Comparison of ENCODE assay signal across 24 cellular contexts in the genomic region with DNA sequence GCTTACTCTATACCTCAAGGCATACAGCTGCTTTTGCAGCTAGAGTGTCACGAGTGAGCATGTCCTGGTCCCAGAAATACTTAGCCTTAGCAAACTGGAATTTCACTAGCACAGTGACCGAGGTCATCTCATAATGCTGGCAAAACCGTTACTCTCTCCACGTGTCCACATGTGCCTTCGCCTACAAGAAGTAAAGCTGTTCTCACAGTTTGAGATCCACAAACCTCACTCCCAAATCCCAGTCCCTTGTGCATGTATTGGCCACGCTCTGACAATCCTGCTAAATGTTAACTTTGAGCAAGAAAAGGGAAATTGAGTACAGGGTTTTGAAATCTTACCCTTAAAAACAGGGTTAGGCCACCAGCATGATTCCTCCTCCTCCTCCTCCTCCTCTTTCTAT.
"Had no signal": no experiment of that assay in that cellular context is flagged by ENCODE, and none has a peak within 500 bp of the region (broad histone marks: within the 10 kb centered on the region; RNA-seq: fewer than 3 reads in every experiment).

No MANE protein-coding gene starts in this region.

- H3K9me3 Mint-ChIP-seq: neural crest cell had no signal

- H3K4me1 Mint-ChIP-seq: naive thymus-derived CD8-positive, alpha-beta T cell; neural crest cell; stimulated activated naive B cell treated with anti-CD40 and anti-IgM and Interleukin-4, amounts not matched to agents 10 μg/mL and 1 μg/mL and 100 μg/mL, for 72 hours had no signal

- H3K27me3 ChIP-seq: esophagus muscularis mucosa, foreskin keratinocyte, gastroesophageal sphincter, heart left ventricle, neutrophil, pancreas, sigmoid colon, spleen, transverse colon, upper lobe of right lung, uterus had no signal

- ATAC-seq: foreskin keratinocyte; gastroesophageal sphincter; naive thymus-derived CD8-positive, alpha-beta T cell; stimulated activated naive B cell treated with anti-CD40 and anti-IgM and Interleukin-4, amounts not matched to agents 10 μg/mL and 1 μg/mL and 100 μg/mL, for 72 hours; upper lobe of right lung had no signal

- H3K4me3 ChIP-seq: coronary artery, esophagus muscularis mucosa, gastroesophageal sphincter, heart left ventricle, pancreas, sigmoid colon, skin epidermis, spleen, transverse colon, upper lobe of right lung, uterus had no signal

- H3K9me3 ChIP-seq: esophagus muscularis mucosa, gastroesophageal sphincter, heart left ventricle, neutrophil, pancreas, sigmoid colon, transverse colon, upper lobe of right lung, uterus had no signal

- H3K27ac Mint-ChIP-seq: stimulated activated naive B cell treated with anti-CD40 and anti-IgM and Interleukin-4, amounts not matched to agents 10 μg/mL and 1 μg/mL and 100 μg/mL, for 72 hours; stimulated activated naive CD8-positive, alpha-beta T cell treated with anti-CD3 and anti-CD28 coated beads, Interleukin-15, Interleukin-2, amounts not matched to agents 100 ng/mL and 50 ng/mL, for 24 hours had no signal

- H3K27me3 Mint-ChIP-seq: naive thymus-derived CD8-positive, alpha-beta T cell; stimulated activated naive B cell treated with anti-CD40 and anti-IgM and Interleukin-4, amounts not matched to agents 10 μg/mL and 1 μg/mL and 100 μg/mL, for 72 hours; stimulated activated naive CD8-positive, alpha-beta T cell treated with anti-CD3 and anti-CD28 coated beads, Interleukin-15, Interleukin-2, amounts not matched to agents 100 ng/mL and 50 ng/mL, for 24 hours had no signal

- H3K4me1 ChIP-seq: esophagus muscularis mucosa, gastroesophageal sphincter, pancreas, sigmoid colon, spleen, transverse colon, upper lobe of right lung, uterus had no signal

- DNase-seq: dermis blood vessel endothelial cell; effector memory CD4-positive, alpha-beta T cell; foreskin keratinocyte; heart left ventricle; hippocampal formation; mesendoderm; midbrain; naive thymus-derived CD8-positive, alpha-beta T cell; pancreas; retina; sigmoid colon; spleen; stimulated activated CD4-positive, alpha-beta T cell treated with anti-CD3 and anti-CD28 coated beads, Interleukin-2, amount 100 ng/mL, for 48 hours; stimulated activated naive B cell treated with anti-CD40 and anti-IgM and Interleukin-4, amounts not matched to agents 10 μg/mL and 1 μg/mL and 100 μg/mL, for 72 hours; transverse colon; upper lobe of right lung had no signal

- H3K4me3 Mint-ChIP-seq: naive thymus-derived CD8-positive, alpha-beta T cell; neural crest cell; stimulated activated naive B cell treated with anti-CD40 and anti-IgM and Interleukin-4, amounts not matched to agents 10 μg/mL and 1 μg/mL and 100 μg/mL, for 72 hours; stimulated activated naive CD8-positive, alpha-beta T cell treated with anti-CD3 and anti-CD28 coated beads, Interleukin-15, Interleukin-2, amounts not matched to agents 100 ng/mL and 50 ng/mL, for 24 hours had no signal

- H3K27ac ChIP-seq: coronary artery, esophagus muscularis mucosa, foreskin keratinocyte, gastroesophageal sphincter, neutrophil, pancreas, sigmoid colon, skin epidermis, spleen, transverse colon, upper lobe of right lung had no signal

- H3K36me3 Mint-ChIP-seq: naive thymus-derived CD8-positive, alpha-beta T cell; stimulated activated naive B cell treated with anti-CD40 and anti-IgM and Interleukin-4, amounts not matched to agents 10 μg/mL and 1 μg/mL and 100 μg/mL, for 72 hours had no signal

- H3K36me3 ChIP-seq: esophagus muscularis mucosa, gastroesophageal sphincter, heart left ventricle, neutrophil, pancreas, sigmoid colon, spleen, transverse colon, upper lobe of right lung, uterus had no signal
